ENCODE assay signal across 19 cellular contexts in genomic region chr3:113560265-113560664, GRCh38. TPM values are rescaled to one million over a fixed set of nuclear protein-coding genes. Genes with fewer than 3 reads are reported as not detected.
A peak's percentile ranks its signal among the peaks of the same experiment; 100 is the strongest.
DNase-seq lines count a peak whose midpoint lies in the region; ATAC-seq and TF ChIP-seq lines count a peak whose summit lies in the region.
"Had no signal": no experiment of that assay in that cellular context is flagged by ENCODE, and none has a peak within 500 bp of the region (broad histone marks: within the 10 kb centered on the region; RNA-seq: fewer than 3 reads in every experiment).

No MANE protein-coding gene starts in this region.

- CTCF ChIA-PET in T-cell (lab: Charles Lee): interaction anchor here (0.5 to 3.1 kb wide), 5 partner anchors 9 to 1164 kb away, joined by 3 to 19 read pairs (median 5); no protein-coding TSS in a partner anchor

- H3K36me3 ChIP-seq in mucosa of descending colon (ENCODE audit: low read depth): no peaks in the 10 kb centered on the region
- H3K36me3 ChIP-seq: MG63 had no signal

- ATAC-seq in natural killer cell (no peak), T-cell (replicated peaks in 1 of 4) (no peak), mucosa of descending colon (no peak), GM19035 (IDR thresholded peaks at IDR 0.05; ENCODE audit: unreplicated experiment) (no peak), HG03196 (IDR thresholded peaks at IDR 0.05; ENCODE audit: unreplicated experiment) (no peak)
- ATAC-seq in natural killer cell treated with Interleukin-12 subunit alpha and Interleukin-12 subunit beta and Interleukin-15 and Interleukin-18, amount 100 ng/mL, for 72 hours: no peak
- no peak for ATAC-seq in naive thymus-derived CD8-positive, alpha-beta T cell

- H3K36me3 Mint-ChIP-seq in natural killer cell (no peaks in the 10 kb centered on the region), T-cell (peaks cover 5% of the 10 kb centered on the region)
- H3K36me3 Mint-ChIP-seq in natural killer cell treated with Interleukin-12 subunit alpha and Interleukin-12 subunit beta and Interleukin-15 and Interleukin-18, amount 100 ng/mL, for 72 hours: no peaks in the 10 kb centered on the region
- H3K36me3 Mint-ChIP-seq in naive thymus-derived CD8-positive, alpha-beta T cell: peaks cover 0 to 29% (median 0%) of the 10 kb centered on the region in 3 donors

- POLR2A ChIA-PET in T-cell (lab: Charles Lee): interaction anchor here (0.7 to 1.4 kb wide), 2 partner anchors 45 to 269 kb away, joined by 3 to 6 read pairs; partner anchors contain the start of gene SPICE1 (in 1 of the 2)
- POLR2A ChIA-PET in naive thymus-derived CD8-positive, alpha-beta T cell (lab: Charles Lee): interaction anchor here (0.6 kb wide), 1 partner anchor 1001 kb away, joined by 3 read pairs; no protein-coding TSS in a partner anchor

- intact Hi-C loops in natural killer cell (cut with micrococcal nuclease) (no loop called here), mucosa of descending colon (cut with DNase I, micrococcal nuclease) (no loop called here)

- no peak for TF ChIP-seq CTCF in natural killer cell (IDR thresholded peaks at IDR 0.05)
- no peak for TF ChIP-seq CTCF in mucosa of descending colon (IDR thresholded peaks at IDR 0.05)

- H3K4me1 ChIP-seq in mucosa of descending colon (ENCODE audit: low read depth): peaks cover 23% of the 10 kb centered on the region

- H3K9me3 Mint-ChIP-seq in natural killer cell (no peaks in the 10 kb centered on the region), T-cell (no peaks in the 10 kb centered on the region)
- H3K9me3 Mint-ChIP-seq in natural killer cell treated with Interleukin-12 subunit alpha and Interleukin-12 subunit beta and Interleukin-15 and Interleukin-18, amount 100 ng/mL, for 72 hours: no peaks in the 10 kb centered on the region
- H3K9me3 Mint-ChIP-seq in naive thymus-derived CD8-positive, alpha-beta T cell: no peaks in the 10 kb centered on the region
- H3K9me3 Mint-ChIP-seq: HFFc6 had no signal

- H3K27ac Mint-ChIP-seq in natural killer cell (peak overlapping the region; percentile 30 to 58), T-cell (peak overlapping the region; percentile 44 to 75)
- H3K27ac Mint-ChIP-seq in natural killer cell treated with Interleukin-12 subunit alpha and Interleukin-12 subunit beta and Interleukin-15 and Interleukin-18, amount 100 ng/mL, for 72 hours: peak overlapping the region in 1 of 2 donors; percentile 56
- peak overlapping the region in 8 of 10 donors; percentile 49 to 82 (median 70) for H3K27ac Mint-ChIP-seq in naive thymus-derived CD8-positive, alpha-beta T cell
- H3K27ac Mint-ChIP-seq: HFFc6 had no signal

- H3K4me3 ChIP-seq in mucosa of descending colon: no peak overlapping the region
- H3K4me3 ChIP-seq: A549, MG63 had no signal

- H3K4me1 Mint-ChIP-seq in natural killer cell (peaks cover 55 to 62% of the 10 kb centered on the region in 2 donors), T-cell (peaks cover 48 to 70% (median 63%) of the 10 kb centered on the region in 3 donors)
- peaks cover 31 to 50% of the 10 kb centered on the region in 2 donors for H3K4me1 Mint-ChIP-seq in natural killer cell treated with Interleukin-12 subunit alpha and Interleukin-12 subunit beta and Interleukin-15 and Interleukin-18, amount 100 ng/mL, for 72 hours (ENCODE audit: low read depth in 2 of 2)
- H3K4me1 Mint-ChIP-seq in naive thymus-derived CD8-positive, alpha-beta T cell: peaks cover 28 to 70% (median 55%) of the 10 kb centered on the region in 4 donors

- H3K9me3 ChIP-seq in mucosa of descending colon: no peaks in the 10 kb centered on the region
- H3K9me3 ChIP-seq: A549, MG63 had no signal

- H3K27me3 Mint-ChIP-seq in natural killer cell (ENCODE audit: low read depth in 2 of 2) (no peaks in the 10 kb centered on the region), T-cell (no peaks in the 10 kb centered on the region)
- H3K27me3 Mint-ChIP-seq in natural killer cell treated with Interleukin-12 subunit alpha and Interleukin-12 subunit beta and Interleukin-15 and Interleukin-18, amount 100 ng/mL, for 72 hours: no peaks in the 10 kb centered on the region
- H3K27me3 Mint-ChIP-seq in naive thymus-derived CD8-positive, alpha-beta T cell: no peaks in the 10 kb centered on the region

- H3K4me3 Mint-ChIP-seq in natural killer cell: no peak overlapping the region
- no peak overlapping the region for H3K4me3 Mint-ChIP-seq in natural killer cell treated with Interleukin-12 subunit alpha and Interleukin-12 subunit beta and Interleukin-15 and Interleukin-18, amount 100 ng/mL, for 72 hours
- H3K4me3 Mint-ChIP-seq in T-cell: peak overlapping the region in 1 of 3 donors; percentile 27
- peak overlapping the region in 2 of 10 donors; percentile 14 to 26 for H3K4me3 Mint-ChIP-seq in naive thymus-derived CD8-positive, alpha-beta T cell
- H3K4me3 Mint-ChIP-seq: HFFc6 had no signal

- no peak for DNase-seq in natural killer cell
- DNase-seq in natural killer cell treated with Interleukin-12 subunit alpha and Interleukin-12 subunit beta and Interleukin-15 and Interleukin-18, amount 100 ng/mL, for 72 hours (ENCODE audit: low spot score): no peak
- no peak for DNase-seq in T-cell
- no peak for DNase-seq in naive thymus-derived CD8-positive, alpha-beta T cell
- no peak for DNase-seq in mucosa of descending colon
- DNase-seq in ecto neural progenitor cell (ENCODE audit: low spot score): no peak
- DNase-seq: AML-193, GF-D8, KG1, MG63, NCI-H1105, NCI-H187, NCI-H446 treated with DMSO at 0.1 percent for 48 hours, SHP77 had no signal

RNA-seq across cellular contexts. Expression of gene SIDT1, which starts 27.9 kb away (rescaled TPM):
- total RNA-seq in natural killer cell (100 to 1,000 TPM in 2 of 3 donors, 10 to 100 TPM in 1; 86.9 to 136 (median 101) TPM), T-cell (10 to 100 TPM; 44.9 to 75.5 (median 48.7) TPM), mucosa of descending colon (10 to 100 TPM; 22.4 to 61.2 (median 37.0) TPM)
- 10 to 100 TPM; 34.5 to 44.1 TPM for total RNA-seq in natural killer cell treated with Interleukin-12 subunit alpha and Interleukin-12 subunit beta and Interleukin-15 and Interleukin-18, amount 100 ng/mL, for 72 hours
- total RNA-seq in naive thymus-derived CD8-positive, alpha-beta T cell: 10 to 100 TPM; 71.2 to 74.2 TPM
- polyA plus RNA-seq in naive thymus-derived CD8-positive, alpha-beta T cell: 10 to 100 TPM; 14.1 to 22.8 (median 20.6) TPM
- total RNA-seq: H4, HFFc6 had no signal

RNA-seq across cellular contexts. Expression of gene SPICE1, which starts 45.3 kb away (rescaled TPM):
- total RNA-seq in natural killer cell (10 to 100 TPM in 2 of 3 donors, 1 to 10 TPM in 1; 8.6 to 14.7 (median 14.2) TPM), T-cell (10 to 100 TPM; 19.3 to 29.3 (median 21.7) TPM), mucosa of descending colon (10 to 100 TPM; 18.7 to 29.6 (median 27.5) TPM)
- 10 to 100 TPM; 17.8 to 21.0 TPM for total RNA-seq in natural killer cell treated with Interleukin-12 subunit alpha and Interleukin-12 subunit beta and Interleukin-15 and Interleukin-18, amount 100 ng/mL, for 72 hours
- total RNA-seq in naive thymus-derived CD8-positive, alpha-beta T cell: 10 to 100 TPM; 31.6 to 35.5 TPM
- polyA plus RNA-seq in naive thymus-derived CD8-positive, alpha-beta T cell: 1 to 10 TPM; 2.9 to 6.6 (median 3.2) TPM
